Comparison of ENCODE assay signal across 36 cellular contexts in genomic region chr14:77866932-77867331, GRCh38.
"Had no signal": no experiment of that assay in that cellular context is flagged by ENCODE, and none has a peak within 500 bp of the region (broad histone marks: within the 10 kb centered on the region; RNA-seq: fewer than 3 reads in every experiment).

No MANE protein-coding gene starts in this region.

- H3K27ac Mint-ChIP-seq: activated naive CD4-positive, alpha-beta T cell treated with anti-CD3 and anti-CD28 coated beads for 36 hours; activated naive CD4-positive, alpha-beta T cell treated with anti-CD3 and anti-CD28 coated beads, Interleukin-2, amount 10 ng/mL, durations not matched to agents 7 days and 5 days; activated naive CD4-positive, alpha-beta T cell treated with anti-CD3 and anti-CD28 coated beads, Interleukin-2, amount 50 U/mL, for 72 hours; activated naive CD8-positive, alpha-beta T cell; activated naive CD8-positive, alpha-beta T cell treated with anti-CD3 and anti-CD28 coated beads for 36 hours; activated naive CD8-positive, alpha-beta T cell treated with anti-CD3 and anti-CD28 coated beads, Interleukin-2, amount 10 ng/mL, durations not matched to agents 7 days and 5 days; activated naive CD8-positive, alpha-beta T cell treated with anti-CD3 and anti-CD28 coated beads, Interleukin-2, amount 50 U/mL, for 24 hours; activated T-cell treated with anti-CD3 and anti-CD28 coated beads, Interleukin-2, amount 50 U/mL, for 24 hours; activated T-cell treated with anti-CD3 and anti-CD28 coated beads, Interleukin-2, amount 50 U/mL, for 72 hours; activated T-helper 1 cell treated with anti-CD3 and anti-CD28 coated beads, Interleukin-12 subunit alpha, Interleukin-12 subunit beta, Interleukin-2, Interleukin-4 antibody, amounts not matched to agents 30 ng/mL and 10 ng/mL and 1 ng/mL, durations not matched to agents 14 hours and 24 hours and 36 hours; activated T-helper 17 cell treated with anti-CD3 and anti-CD28 coated beads, Interleukin-2, amount 50 U/mL, for 72 hours; activated T-helper 2 cell treated with anti-CD3 and anti-CD28 coated beads, Interferon-gamma antibody, Interleukin-2, Interleukin-4, amounts not matched to agents 10 μg/mL and 5 μg/mL and 100 μg/mL, durations not matched to agents 14 hours and 24 hours and 36 hours; brain had no signal

- ATAC-seq: activated naive CD4-positive, alpha-beta T cell treated with anti-CD3 and anti-CD28 coated beads, Interleukin-2, amount 50 U/mL, for 72 hours; activated naive CD8-positive, alpha-beta T cell treated with anti-CD3 and anti-CD28 coated beads, Interleukin-2, amount 50 U/mL, for 24 hours; activated T-cell treated with anti-CD3 and anti-CD28 coated beads, Interleukin-2, amount 50 U/mL, for 4 hours; activated T-cell treated with anti-CD3 and anti-CD28 coated beads, Interleukin-2, amount 50 U/mL, for 72 hours; activated T-helper 17 cell treated with anti-CD3 and anti-CD28 coated beads, Interleukin-2, amount 50 U/mL, for 72 hours; body of pancreas had no signal

- H3K4me3 Mint-ChIP-seq: activated naive CD4-positive, alpha-beta T cell treated with anti-CD3 and anti-CD28 coated beads for 36 hours; activated naive CD4-positive, alpha-beta T cell treated with anti-CD3 and anti-CD28 coated beads, Interleukin-2, amount 10 ng/mL, durations not matched to agents 7 days and 5 days; activated naive CD4-positive, alpha-beta T cell treated with anti-CD3 and anti-CD28 coated beads, Interleukin-2, amount 50 U/mL, for 24 hours; activated naive CD8-positive, alpha-beta T cell; activated naive CD8-positive, alpha-beta T cell treated with anti-CD3 and anti-CD28 coated beads for 36 hours; activated naive CD8-positive, alpha-beta T cell treated with anti-CD3 and anti-CD28 coated beads, Interleukin-2, amount 10 ng/mL, durations not matched to agents 7 days and 5 days; activated naive CD8-positive, alpha-beta T cell treated with anti-CD3 and anti-CD28 coated beads, Interleukin-2, amount 50 U/mL, for 24 hours; activated T-cell treated with anti-CD3 and anti-CD28 coated beads, Interleukin-2, amount 50 U/mL, for 24 hours; activated T-cell treated with anti-CD3 and anti-CD28 coated beads, Interleukin-2, amount 50 U/mL, for 4 hours; activated T-cell treated with anti-CD3 and anti-CD28 coated beads, Interleukin-2, amount 50 U/mL, for 72 hours; activated T-helper 1 cell treated with anti-CD3 and anti-CD28 coated beads, Interleukin-12 subunit alpha, Interleukin-12 subunit beta, Interleukin-2, Interleukin-4 antibody, amounts not matched to agents 30 ng/mL and 10 ng/mL and 1 ng/mL, durations not matched to agents 14 hours and 24 hours and 36 hours; activated T-helper 17 cell treated with anti-CD3 and anti-CD28 coated beads, Interleukin-2, amount 50 U/mL, for 72 hours; brain; central memory CD8-positive, alpha-beta T cell had no signal

- H3K9me3 Mint-ChIP-seq: activated naive CD4-positive, alpha-beta T cell treated with anti-CD3 and anti-CD28 coated beads, Interleukin-2, amount 10 ng/mL, durations not matched to agents 7 days and 5 days; activated naive CD4-positive, alpha-beta T cell treated with anti-CD3 and anti-CD28 coated beads, Interleukin-2, amount 50 U/mL, for 24 hours; activated naive CD8-positive, alpha-beta T cell treated with anti-CD3 and anti-CD28 coated beads for 36 hours; activated naive CD8-positive, alpha-beta T cell treated with anti-CD3 and anti-CD28 coated beads, Interleukin-2, amount 10 ng/mL, durations not matched to agents 7 days and 5 days; activated naive CD8-positive, alpha-beta T cell treated with anti-CD3 and anti-CD28 coated beads, Interleukin-2, amount 50 U/mL, for 24 hours; activated T-cell treated with anti-CD3 and anti-CD28 coated beads, Interleukin-2, amount 50 U/mL, for 24 hours; activated T-cell treated with anti-CD3 and anti-CD28 coated beads, Interleukin-2, amount 50 U/mL, for 4 hours; activated T-cell treated with anti-CD3 and anti-CD28 coated beads, Interleukin-2, amount 50 U/mL, for 72 hours; activated T-helper 1 cell treated with anti-CD3 and anti-CD28 coated beads, Interleukin-12 subunit alpha, Interleukin-12 subunit beta, Interleukin-2, Interleukin-4 antibody, amounts not matched to agents 30 ng/mL and 10 ng/mL and 1 ng/mL, durations not matched to agents 14 hours and 24 hours and 36 hours; activated T-helper 17 cell treated with anti-CD3 and anti-CD28 coated beads, Interleukin-2, amount 50 U/mL, for 72 hours; activated T-helper 2 cell treated with anti-CD3 and anti-CD28 coated beads, Interferon-gamma antibody, Interleukin-2, Interleukin-4, amounts not matched to agents 10 μg/mL and 5 μg/mL and 100 μg/mL, durations not matched to agents 14 hours and 24 hours and 36 hours; central memory CD8-positive, alpha-beta T cell had no signal

- H3K27me3 Mint-ChIP-seq: activated naive CD4-positive, alpha-beta T cell treated with anti-CD3 and anti-CD28 coated beads, Interleukin-2, amount 10 ng/mL, durations not matched to agents 7 days and 5 days; activated naive CD4-positive, alpha-beta T cell treated with anti-CD3 and anti-CD28 coated beads, Interleukin-2, amount 50 U/mL, for 24 hours; activated naive CD8-positive, alpha-beta T cell; activated naive CD8-positive, alpha-beta T cell treated with anti-CD3 and anti-CD28 coated beads for 36 hours; activated naive CD8-positive, alpha-beta T cell treated with anti-CD3 and anti-CD28 coated beads, Interleukin-2, amount 10 ng/mL, durations not matched to agents 7 days and 5 days; activated naive CD8-positive, alpha-beta T cell treated with anti-CD3 and anti-CD28 coated beads, Interleukin-2, amount 50 U/mL, for 24 hours; activated T-cell treated with anti-CD3 and anti-CD28 coated beads, Interleukin-2, amount 50 U/mL, for 24 hours; activated T-helper 17 cell treated with anti-CD3 and anti-CD28 coated beads, Interleukin-2, amount 50 U/mL, for 72 hours; central memory CD8-positive, alpha-beta T cell had no signal

- H3K36me3 Mint-ChIP-seq: activated naive CD4-positive, alpha-beta T cell treated with anti-CD3 and anti-CD28 coated beads, Interleukin-2, amount 10 ng/mL, durations not matched to agents 7 days and 5 days; activated naive CD8-positive, alpha-beta T cell treated with anti-CD3 and anti-CD28 coated beads, Interleukin-2, amount 10 ng/mL, durations not matched to agents 7 days and 5 days had no signal

- DNase-seq: activated effector memory CD4-positive, alpha-beta T cell treated with anti-CD3 and anti-CD28 coated beads, Interleukin-2, amount 50 U/mL, for 16 hours; activated effector memory CD4-positive, alpha-beta T cell treated with Interleukin-2 at 50 U/mL for 16 hours; activated gamma-delta T cell; activated gamma-delta T cell treated with Interleukin-2 at 50 U/mL for 16 hours; activated naive CD4-positive, alpha-beta T cell; activated naive CD4-positive, alpha-beta T cell treated with anti-CD3 and anti-CD28 coated beads for 36 hours; activated naive CD4-positive, alpha-beta T cell treated with anti-CD3 and anti-CD28 coated beads, Interleukin-2, amount 10 ng/mL, durations not matched to agents 7 days and 5 days; activated naive CD4-positive, alpha-beta T cell treated with anti-CD3 and anti-CD28 coated beads, Interleukin-2, amount 50 U/mL, for 16 hours; activated naive CD4-positive, alpha-beta T cell treated with Interleukin-2 at 50 U/mL for 16 hours; activated naive CD8-positive, alpha-beta T cell treated with anti-CD3 and anti-CD28 coated beads for 36 hours; activated naive CD8-positive, alpha-beta T cell treated with anti-CD3 and anti-CD28 coated beads, Interleukin-2, amount 10 ng/mL, durations not matched to agents 7 days and 5 days; activated naive CD8-positive, alpha-beta T cell treated with anti-CD3 and anti-CD28 coated beads, Interleukin-2, amount 50 U/mL, for 24 hours; activated T-cell treated with anti-CD3 and anti-CD28 coated beads for 4 hours; activated T-cell treated with anti-CD3 and anti-CD28 coated beads, Interleukin-2, amount 50 U/mL, for 1 hour; activated T-cell treated with anti-CD3 and anti-CD28 coated beads, Interleukin-2, amount 50 U/mL, for 24 hours; activated T-cell treated with anti-CD3 and anti-CD28 coated beads, Interleukin-2, amount 50 U/mL, for 4 hours; activated T-cell treated with anti-CD3 and anti-CD28 coated beads, Interleukin-2, amount 50 U/mL, for 48 hours; activated T-cell treated with anti-CD3 and anti-CD28 coated beads, Interleukin-2, amount 50 U/mL, for 72 hours; adrenal gland; amniotic stem cell; amygdala; anterior cingulate cortex; aorta; body of pancreas; brain microvascular endothelial cell; caudate nucleus; central memory CD4-positive, alpha-beta T cell; cerebellar nuclear complex had no signal

- H3K4me1 Mint-ChIP-seq: activated naive CD4-positive, alpha-beta T cell treated with anti-CD3 and anti-CD28 coated beads, Interleukin-2, amount 10 ng/mL, durations not matched to agents 7 days and 5 days; activated naive CD4-positive, alpha-beta T cell treated with anti-CD3 and anti-CD28 coated beads, Interleukin-2, amount 50 U/mL, for 24 hours; activated naive CD8-positive, alpha-beta T cell treated with anti-CD3 and anti-CD28 coated beads for 36 hours; activated naive CD8-positive, alpha-beta T cell treated with anti-CD3 and anti-CD28 coated beads, Interleukin-2, amount 50 U/mL, for 24 hours; activated T-helper 17 cell treated with anti-CD3 and anti-CD28 coated beads, Interleukin-2, amount 50 U/mL, for 72 hours; central memory CD8-positive, alpha-beta T cell had no signal
